In genomic region chr17:59427425-59427921, GRCh38 we compare ENCODE assay signal across 8 cellular contexts.
DNase-seq lines count a peak whose midpoint lies in the region; ATAC-seq and TF ChIP-seq lines count a peak whose summit lies in the region.

No MANE protein-coding gene starts in this region.

- H3K4me2 ChIP-seq in smooth muscle cell, result peak overlapping the region; percentile 73

- H3K9me3 ChIP-seq in heart right ventricle (peaks cover 0 to 3% (median 0%) of the 10 kb centered on the region in 11 donors), smooth muscle cell (replicated peaks; ENCODE audit: low read depth) (no peaks in the 10 kb centered on the region)

- intact Hi-C loops in heart right ventricle (cut with DNase I), result loop anchor here in 7 of 10 donors (5.0 to 10.0 kb wide), 5 partner anchors 53 to 95 kb away; partner anchors contain the start of gene YPEL2 (in 5 of the 7)

- H4K20me1 ChIP-seq in smooth muscle cell (ENCODE audit: low read depth), result no peaks in the 10 kb centered on the region

- DNase-seq in HCEC 1CT, result peak; percentile 52
- DNase-seq in activated T-cell treated with anti-CD3 and anti-CD28 coated beads, Interleukin-2, amount 50 U/mL, for 48 hours, result peak; percentile 63 to 72
- peak in 1 of 2 donors; percentile 63 for DNase-seq in heart right ventricle
- DNase-seq in smooth muscle cell (lab: John Stamatoyannopoulos, UW; ENCODE audit: unreplicated experiment), result no peak
- no peak for DNase-seq in DMS114 treated with DMSO at 0.1 percent for 48 hours (lab: John Stamatoyannopoulos, UW; ENCODE audit: unreplicated experiment)

- H3K27me3 ChIP-seq in heart right ventricle, result no peaks in the 10 kb centered on the region
- no peaks in the 10 kb centered on the region for H3K27me3 ChIP-seq in smooth muscle cell (ENCODE audit: low read depth)

- H3K79me2 ChIP-seq in smooth muscle cell (ENCODE audit: low read depth), result no peaks in the 10 kb centered on the region

- H3K4me3 ChIP-seq in heart right ventricle (no peak overlapping the region), smooth muscle cell (no peak overlapping the region)

- TF ChIP-seq POLR2A in GM18505 (IDR thresholded peaks at IDR 0.05; ENCODE audit: borderline replicate concordance, extremely low read depth, insufficient read depth, insufficient read length), result no peak

- H3K4me1 ChIP-seq in heart right ventricle, result peaks cover 28 to 71% (median 66%) of the 10 kb centered on the region in 9 donors
- H3K4me1 ChIP-seq in smooth muscle cell (ENCODE audit: low read depth), result peaks cover 32% of the 10 kb centered on the region

- no peak overlapping the region for H2AFZ ChIP-seq in smooth muscle cell (ENCODE audit: low read depth)

- 13 to 27% methylated on average over 5 of the region's 5 CpGs for WGBS in heart right ventricle, 2 donors
- 5% methylated on average over 5 of the region's 5 CpGs for WGBS in smooth muscle cell (ENCODE audit: low lambda C conversion rate)

- peaks cover 49% of the 10 kb centered on the region for H3F3A ChIP-seq in smooth muscle cell (ENCODE audit: low read depth)

- peak; percentile 24 to 60 (median 49) for ATAC-seq in heart right ventricle
- ATAC-seq in GM18505 (IDR thresholded peaks at IDR 0.05; ENCODE audit: unreplicated experiment), result no peak
- ATAC-seq in GM21515 (IDR thresholded peaks at IDR 0.05; ENCODE audit: unreplicated experiment), result no peak
- ATAC-seq in HG03196 (IDR thresholded peaks at IDR 0.05; ENCODE audit: unreplicated experiment), result no peak

- H3K27ac ChIP-seq in heart right ventricle, result peak overlapping the region; percentile 75 to 98 (median 93)
- peak overlapping the region; percentile 91 for H3K27ac ChIP-seq in smooth muscle cell (ENCODE audit: low read depth)

- TF ChIP-seq CTCF in heart right ventricle (IDR thresholded peaks at IDR 0.05) (peak in 3 of 9 donors; percentile 22 to 29 (median 23)), smooth muscle cell (IDR thresholded peaks at IDR 0.05; ENCODE audit: borderline replicate concordance, insufficient read depth, poor library complexity, severe bottlenecking) (no peak)

- H3K9ac ChIP-seq in smooth muscle cell (ENCODE audit: low read depth), result no peak overlapping the region

- H3K36me3 ChIP-seq in heart right ventricle, result no peaks in the 10 kb centered on the region
- H3K36me3 ChIP-seq in smooth muscle cell (ENCODE audit: low read depth), result no peaks in the 10 kb centered on the region

Comparison
In these comparisons a context has a peak if more than half of its experiments do, and no peak if none do; other contexts are left out.
1. DNase-seq: peak in HCEC 1CT (single experiment) and activated T-cell treated with anti-CD3 and anti-CD28 coated beads, Interleukin-2, amount 50 U/mL, for 48 hours (2 of 2); none in smooth muscle cell (single experiment) and DMS114 treated with DMSO at 0.1 percent for 48 hours (single experiment).
2. ATAC-seq: peak in heart right ventricle (8 of 8); none in GM18505 (single experiment), GM21515 (single experiment) and HG03196 (single experiment).